In genomic region chr21:41142051-41142795, GRCh38 we compare ENCODE assay signal across 8 cellular contexts. TPM values are rescaled to one million over a fixed set of nuclear protein-coding genes. Genes with fewer than 3 reads are reported as not detected.
DNase-seq lines count a peak whose midpoint lies in the region; ATAC-seq and TF ChIP-seq lines count a peak whose summit lies in the region.
"Had no signal": no experiment of that assay in that cellular context is flagged by ENCODE, and none has a peak within 500 bp of the region (broad histone marks: within the 10 kb centered on the region; RNA-seq: fewer than 3 reads in every experiment).

No MANE protein-coding gene starts in this region.

- no peak overlapping the region for H3K27ac Mint-ChIP-seq in progenitor cell of endocrine pancreas
- H3K27ac Mint-ChIP-seq: activated naive CD4-positive, alpha-beta T cell treated with anti-CD3 and anti-CD28 coated beads, Interleukin-2, amount 50 U/mL, for 24 hours had no signal

- DNase-seq in IMR-90 (peak; percentile 47), SW480 (ENCODE audit: low spot score) (peak; percentile 89), iris pigment epithelial cell (ENCODE audit: low read depth) (peak; percentile 33), thoracic aorta (ENCODE audit: low spot score) (peak; percentile 21), progenitor cell of endocrine pancreas (ENCODE audit: low spot score, unreplicated experiment) (no peak)
- DNase-seq in effector CD8-positive, alpha-beta T cell (lab: John Stamatoyannopoulos, UW), result no peak

- H3K9me1 ChIP-seq in IMR-90 (ENCODE audit: insufficient read depth, low read length), result no peaks in the 10 kb centered on the region; the same call in 1 of the 2 replicates

- TF ChIP-seq RAD21 in IMR-90 (IDR thresholded peaks at IDR 0.05; ENCODE audit: low read length), result no peak

- peak; percentile 49 for ATAC-seq in IMR-90 (ENCODE audit: low read depth)
- ATAC-seq in thoracic aorta (ENCODE audit: insufficient number of reproducible peaks, low FRiP score, low read depth), result peak; percentile 45
- ATAC-seq in HG02642 (IDR thresholded peaks at IDR 0.05; ENCODE audit: poor library complexity, unreplicated experiment), result no peak

- BruUV-seq in IMR-90 (replicated peaks; lab: Mats Ljungman, UMichigan), result no TSS peak

- no peaks in the 10 kb centered on the region for H3K27me3 ChIP-seq in IMR-90 (ENCODE audit: control insufficient read depth, insufficient read depth, low read length)
- H3K27me3 ChIP-seq in thoracic aorta (replicated peaks; ENCODE audit: insufficient read depth), result no peaks in the 10 kb centered on the region

- H2BK15ac ChIP-seq in IMR-90 (ENCODE audit: low read depth, low read length), result no peak overlapping the region

- no peak overlapping the region for H3K4ac ChIP-seq in IMR-90 (ENCODE audit: low read depth, low read length)

- no peak overlapping the region for H2AFZ ChIP-seq in IMR-90 (replicated peaks; ENCODE audit: low read length, poor library complexity)

- H3K4me3 Mint-ChIP-seq in progenitor cell of endocrine pancreas (ENCODE audit: low read depth), result no peak overlapping the region
- H3K4me3 Mint-ChIP-seq: activated naive CD4-positive, alpha-beta T cell treated with anti-CD3 and anti-CD28 coated beads, Interleukin-2, amount 50 U/mL, for 24 hours had no signal

- CTCF ChIA-PET in IMR-90 (lab: Yijun Ruan, JAX), result interaction anchor here (0.6 kb wide), 1 partner anchor 87 kb away, joined by 3 read pairs; no protein-coding TSS in a partner anchor

- dilution Hi-C loops in IMR-90 (cut with HindIII; ENCODE audit: low sequenced_read_pairs, unreplicated experiment), result no loop called here

- H4K20me1 ChIP-seq in IMR-90 (ENCODE audit: insufficient read depth, low read length), result no peaks in the 10 kb centered on the region

- H3K27me3 Mint-ChIP-seq in progenitor cell of endocrine pancreas, result peaks cover 35% of the 10 kb centered on the region

- POLR2A ChIA-PET in IMR-90 (lab: Charles Lee; ENCODE audit: unreplicated experiment), result no interaction called here

- no peaks in the 10 kb centered on the region for H3K4me1 Mint-ChIP-seq in progenitor cell of endocrine pancreas (ENCODE audit: low read depth)
- H3K4me1 Mint-ChIP-seq: activated naive CD4-positive, alpha-beta T cell treated with anti-CD3 and anti-CD28 coated beads, Interleukin-2, amount 50 U/mL, for 24 hours had no signal

- H3K23ac ChIP-seq in IMR-90 (ENCODE audit: low read depth, low read length), result no peak overlapping the region

- no peak overlapping the region for H3K56ac ChIP-seq in IMR-90 (ENCODE audit: extremely low read depth, insufficient read depth, low read length)

- H3K27ac ChIP-seq in IMR-90 (ENCODE audit: insufficient read depth, low read length), result no peak overlapping the region
- H3K27ac ChIP-seq in thoracic aorta, result peak overlapping the region in 1 of 2 donors; percentile 41

- no peak overlapping the region for H4K8ac ChIP-seq in IMR-90 (ENCODE audit: low read depth in 2 of 2, low read length in 2 of 2)

- H3K14ac ChIP-seq in IMR-90 (replicated peaks; ENCODE audit: low read depth, low read length), result no peak overlapping the region

- no peak overlapping the region for H3K18ac ChIP-seq in IMR-90 (ENCODE audit: low read depth, low read length)

- no peak overlapping the region for H2AK5ac ChIP-seq in IMR-90 (ENCODE audit: low read depth, low read length)

- H3K9me3 ChIP-seq in IMR-90 (ENCODE audit: control insufficient read depth, insufficient read depth, low read length) (no peaks in the 10 kb centered on the region), thoracic aorta (no peaks in the 10 kb centered on the region)

- no peak overlapping the region for H4K5ac ChIP-seq in IMR-90 (ENCODE audit: low read depth, low read length)

- no peaks in the 10 kb centered on the region for H3K79me1 ChIP-seq in IMR-90 (ENCODE audit: low read depth in 1 of 2, low read length in 2 of 2)

- H3K4me1 ChIP-seq in IMR-90 (ENCODE audit: control insufficient read depth, insufficient read depth, low read length) (no peaks in the 10 kb centered on the region), thoracic aorta (ENCODE audit: control insufficient read depth in 1 of 2, low read depth in 2 of 2) (peaks cover 7 to 21% of the 10 kb centered on the region in 2 donors)

- H2BK20ac ChIP-seq in IMR-90 (ENCODE audit: low read depth, low read length), result no peak overlapping the region

- in situ Hi-C loops in IMR-90 (cut with MboI; ENCODE audit: low sequenced_read_pairs), result no loop called here

- H4K91ac ChIP-seq in IMR-90 (ENCODE audit: insufficient read depth, low read depth, low read length), result no peak overlapping the region

- no peak for TF ChIP-seq POLR2A in IMR-90 (IDR thresholded peaks at IDR 0.05; ENCODE audit: low read depth, low read length)

- H3K9ac ChIP-seq in IMR-90 (ENCODE audit: low read depth, low read length), result no peak overlapping the region

- TF ChIP-seq CTCF in IMR-90 (conservative IDR thresholded peaks at IDR 0.05; ENCODE audit: low read depth, low read length) (no peak), thoracic aorta (IDR thresholded peaks at IDR 0.05) (no peak), progenitor cell of endocrine pancreas (IDR thresholded peaks at IDR 0.05; ENCODE audit: unreplicated experiment) (no peak)

- H3K36me3 Mint-ChIP-seq in progenitor cell of endocrine pancreas (ENCODE audit: insufficient read depth), result no peaks in the 10 kb centered on the region
- H3K36me3 Mint-ChIP-seq: activated naive CD4-positive, alpha-beta T cell treated with anti-CD3 and anti-CD28 coated beads, Interleukin-2, amount 50 U/mL, for 24 hours had no signal

- H2BK120ac ChIP-seq in IMR-90 (ENCODE audit: low read depth, low read length), result no peak overlapping the region

- 73% methylated on average over 3 of the region's 15 CpGs; no CpG with 5 or more reads in 1 of the 2 experiments for WGBS in IMR-90 (ENCODE audit: extremely low coverage in 2 of 2, insufficient read length in 1 of 2), 2 experiments

- H3K36me3 ChIP-seq in IMR-90 (ENCODE audit: control insufficient read depth, insufficient read depth, low read length), result no peaks in the 10 kb centered on the region
- no peaks in the 10 kb centered on the region for H3K36me3 ChIP-seq in thoracic aorta

- no peak overlapping the region for H3K4me3 ChIP-seq in IMR-90 (ENCODE audit: insufficient read depth, low read depth, low read length)
- H3K4me3 ChIP-seq in thoracic aorta, result peak overlapping the region; percentile 23

- no peaks in the 10 kb centered on the region for H3K9me3 Mint-ChIP-seq in progenitor cell of endocrine pancreas (ENCODE audit: low read depth)
- H3K9me3 Mint-ChIP-seq: activated naive CD4-positive, alpha-beta T cell treated with anti-CD3 and anti-CD28 coated beads, Interleukin-2, amount 50 U/mL, for 24 hours had no signal

- H2BK5ac ChIP-seq in IMR-90 (ENCODE audit: low read depth, low read length, poor library complexity, severe bottlenecking), result no peak overlapping the region

- H2AK9ac ChIP-seq in IMR-90 (replicated peaks; ENCODE audit: low read depth, low read length, poor library complexity), result no peak overlapping the region

- 0 out of 2 replicates have a peak overlapping the region, but pooled peaks have one; percentile 39 for H3K4me2 ChIP-seq in IMR-90 (ENCODE audit: low read depth, low read length)

- intact Hi-C loops in IMR-90 (cut with micrococcal nuclease), result no loop called here

TF ChIP-seq in IMR-90, 13 proteins besides CTCF, POLR2A, EP300 and RAD21:
- TF ChIP-seq, protein P1, sequence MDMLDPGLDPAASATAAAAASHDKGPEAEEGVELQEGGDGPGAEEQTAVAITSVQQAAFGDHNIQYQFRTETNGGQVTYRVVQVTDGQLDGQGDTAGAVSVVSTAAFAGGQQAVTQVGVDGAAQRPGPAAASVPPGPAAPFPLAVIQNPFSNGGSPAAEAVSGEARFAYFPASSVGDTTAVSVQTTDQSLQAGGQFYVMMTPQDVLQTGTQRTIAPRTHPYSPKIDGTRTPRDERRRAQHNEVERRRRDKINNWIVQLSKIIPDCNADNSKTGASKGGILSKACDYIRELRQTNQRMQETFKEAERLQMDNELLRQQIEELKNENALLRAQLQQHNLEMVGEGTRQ (IDR thresholded peaks at IDR 0.05; ENCODE audit: low read depth, low read length), result no peak
- TF ChIP-seq RCOR1 (IDR thresholded peaks at IDR 0.05; ENCODE audit: insufficient replicate concordance, low read length) (no peak), MAZ (IDR thresholded peaks at IDR 0.05; ENCODE audit: borderline replicate concordance, low read depth, low read length) (no peak), SMC3 (IDR thresholded peaks at IDR 0.05; ENCODE audit: low read depth, low read length) (no peak), NFE2L2 (IDR thresholded peaks at IDR 0.05; ENCODE audit: low read depth, low read length) (no peak), FOS (IDR thresholded peaks at IDR 0.05; ENCODE audit: low read depth, low read length) (no peak), CHD1 (IDR thresholded peaks at IDR 0.05; ENCODE audit: low read depth, low read length) (no peak)

RNA-seq across cellular contexts. Expression of gene BACE2, which starts 25.7 kb away (rescaled TPM):
- 17.0 and 18.1 TPM in 2 replicates for total RNA-seq in IMR-90 (2012; rRNA removed)
- polyA plus RNA-seq in IMR-90 (2012; rRNA removed), result 29.2 and 35.5 TPM in 2 replicates
- 28.7 and 31.6 TPM in 2 replicates for polyA plus RNA-seq in IMR-90 (2012; cell fraction: cytosol; rRNA removed)
- polyA plus RNA-seq in IMR-90 (2012; cell fraction: nucleus; rRNA removed; ENCODE audit: low replicate concordance), result 16.1 and 20.0 TPM in 2 replicates
- 100 to 1,000 TPM in 1 of 2 donors, 10 to 100 TPM in 1; 71.9 to 129 TPM for total RNA-seq in thoracic aorta
- 13.4 and 15.6 TPM in 2 replicates for total RNA-seq in progenitor cell of endocrine pancreas

Comparison
In these comparisons a context has a peak if more than half of its experiments do, and no peak if none do; other contexts are left out.
1. DNase-seq: peak in IMR-90 (single experiment), SW480 (single experiment), iris pigment epithelial cell (single experiment) and thoracic aorta (single experiment); none in effector CD8-positive, alpha-beta T cell (single experiment) and progenitor cell of endocrine pancreas (single experiment).